Comparison of ENCODE assay signal across 15 cellular contexts in the genomic region with DNA sequence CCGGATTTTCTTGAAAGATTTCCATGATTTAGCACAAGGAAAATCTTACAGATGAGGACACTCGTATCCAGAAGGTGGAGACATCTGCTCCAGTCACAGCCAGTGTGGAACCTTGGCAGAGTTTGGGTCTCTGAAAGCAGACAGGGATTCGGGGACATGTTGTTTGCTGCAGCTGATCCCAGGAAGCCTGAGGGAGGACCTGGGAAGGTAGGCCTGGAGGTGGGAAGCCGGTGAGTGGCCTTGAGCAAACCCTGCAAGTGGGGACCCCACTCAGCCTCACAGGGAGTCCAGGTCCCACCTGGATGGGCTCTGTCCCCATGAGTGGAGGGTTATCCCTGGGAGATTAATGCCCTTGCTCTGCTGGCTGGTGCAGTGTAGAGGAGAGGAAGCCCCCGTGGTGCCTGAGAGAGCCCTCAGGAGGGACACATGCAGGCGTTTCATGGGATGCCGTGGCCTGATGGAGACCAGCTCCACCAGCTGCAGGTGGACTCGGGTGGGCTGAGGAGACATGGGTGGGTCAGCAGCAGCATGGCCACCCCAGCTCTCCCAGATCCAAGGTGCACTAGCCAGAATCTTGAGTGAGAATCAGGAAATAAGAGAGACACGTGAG. TPM values are rescaled to one million over a fixed set of nuclear protein-coding genes. Genes with fewer than 3 reads are reported as not detected.
DNase-seq lines count a peak whose midpoint lies in the region; ATAC-seq and TF ChIP-seq lines count a peak whose summit lies in the region.
"Had no signal": no experiment of that assay in that cellular context is flagged by ENCODE, and none has a peak within 500 bp of the region (broad histone marks: within the 10 kb centered on the region; RNA-seq: fewer than 3 reads in every experiment).

No MANE protein-coding gene starts in this region.

- H3K27me3 ChIP-seq in body of pancreas: no peaks in the 10 kb centered on the region
- H3K27me3 ChIP-seq in foreskin keratinocyte: no peaks in the 10 kb centered on the region

- no peak overlapping the region for H3K4me3 Mint-ChIP-seq in type B pancreatic cell

- peaks cover 15% of the 10 kb centered on the region for H3K4me1 Mint-ChIP-seq in type B pancreatic cell (ENCODE audit: unreplicated experiment)

- no peak for TF ChIP-seq POLR2A in body of pancreas (IDR thresholded peaks at IDR 0.05)

- no peak overlapping the region for H3K4me3 ChIP-seq in body of pancreas

- peaks cover 7 to 9% of the 10 kb centered on the region in 2 donors for H3K36me3 ChIP-seq in body of pancreas (replicated peaks in 1 of 2; ENCODE audit: insufficient read depth in 1 of 2, low read depth in 2 of 2)

- H3K36me3 Mint-ChIP-seq in type B pancreatic cell: no peaks in the 10 kb centered on the region

- H3K9me3 Mint-ChIP-seq in type B pancreatic cell: peaks cover 6% of the 10 kb centered on the region

- intact Hi-C loops in body of pancreas (cut with DNase I): no loop called here

- no peak overlapping the region for H3K27ac Mint-ChIP-seq in type B pancreatic cell

- H3K4me1 ChIP-seq in body of pancreas (no peaks in the 10 kb centered on the region), foreskin keratinocyte (peaks cover 7% of the 10 kb centered on the region)

- no peaks in the 10 kb centered on the region for H3K9me3 ChIP-seq in body of pancreas

- H3K27me3 Mint-ChIP-seq in type B pancreatic cell: peaks cover 4% of the 10 kb centered on the region

- H3K27ac ChIP-seq in body of pancreas: no peak overlapping the region
- H3K27ac ChIP-seq in foreskin keratinocyte: no peak overlapping the region

- WGBS in body of pancreas, 2 donors: 73 to 82% methylated on average over 7 to 9 of the region's 9 CpGs

- DNase-seq in activated effector memory CD4-positive, alpha-beta T cell treated with anti-CD3 and anti-CD28 coated beads, Interleukin-2, amount 50 U/mL, for 16 hours: peak; percentile 38
- no peak for DNase-seq in activated effector memory CD4-positive, alpha-beta T cell treated with Interleukin-2 at 50 U/mL for 16 hours
- DNase-seq in body of pancreas (peak in 3 of 4 donors; percentile 2 to 8 (median 6)), mesenteric fat pad (ENCODE audit: low spot score) (peak; percentile 64), type B pancreatic cell (ENCODE audit: extremely low spot score, unreplicated experiment) (peak; percentile 58), HPDE6-E6E7 (ENCODE audit: extremely low spot score) (no peak), foreskin keratinocyte (no peak)
- DNase-seq: C1 segment of cervical spinal cord, EL, NCI-H2029, NCI-H2171 treated with DMSO at 0.1 percent for 48 hours, NCI-H510A had no signal

- no peak for ATAC-seq in body of pancreas
- no peak for ATAC-seq in GM19328 (IDR thresholded peaks at IDR 0.05; ENCODE audit: unreplicated experiment)
- no peak for ATAC-seq in foreskin keratinocyte
- ATAC-seq: Panc1 had no signal

- TF ChIP-seq CTCF in body of pancreas (IDR thresholded peaks at IDR 0.05): no peak
- TF ChIP-seq CTCF in type B pancreatic cell (conservative IDR thresholded peaks at IDR 0.05): no peak
- no peak for TF ChIP-seq CTCF in foreskin keratinocyte (conservative IDR thresholded peaks at IDR 0.05)

RNA-seq across cellular contexts. Expression of gene MRPS2, which starts 7.8 kb away (rescaled TPM):
- total RNA-seq in body of pancreas (10 to 100 TPM; 15.8 to 35.0 TPM), mesenteric fat pad (25.9 TPM), type B pancreatic cell (ENCODE audit: low replicate concordance) (50.0 and 55.2 TPM in 2 replicates), foreskin keratinocyte (65.8 and 70.9 TPM in 2 replicates)
- polyA plus RNA-seq in foreskin keratinocyte: 106 TPM in 2 replicates

RNA-seq across cellular contexts. Expression of gene LCN1, which starts 12.9 kb away (rescaled TPM):
- total RNA-seq in body of pancreas (not detected), mesenteric fat pad (2.3 TPM), type B pancreatic cell (ENCODE audit: low replicate concordance) (not detected in 2 replicates), foreskin keratinocyte (not detected in 2 replicates)
- polyA plus RNA-seq in foreskin keratinocyte: not detected in 2 replicates
- total RNA-seq: LHCN-M2 had no signal

RNA-seq across cellular contexts. Expression of gene PPP1R26, which starts 28.7 kb away (rescaled TPM):
- total RNA-seq in body of pancreas (10 to 100 TPM; 17.8 to 17.9 TPM), mesenteric fat pad (10.6 TPM), type B pancreatic cell (ENCODE audit: low replicate concordance) (22.7 and 24.2 TPM in 2 replicates), foreskin keratinocyte (14.3 and 15.1 TPM in 2 replicates)
- 7.2 and 7.6 TPM in 2 replicates for polyA plus RNA-seq in foreskin keratinocyte

RNA-seq across cellular contexts. Expression of gene OBP2A, which starts 37.6 kb away (rescaled TPM):
- total RNA-seq in body of pancreas (not detected), mesenteric fat pad (not detected), type B pancreatic cell (ENCODE audit: low replicate concordance) (not detected in 2 replicates), foreskin keratinocyte (not detected in 2 replicates)
- not detected in 2 replicates for polyA plus RNA-seq in foreskin keratinocyte
- total RNA-seq: LHCN-M2 had no signal

RNA-seq across cellular contexts. Expression of gene PAEP, which starts 53.2 kb away (rescaled TPM):
- total RNA-seq in body of pancreas: not detected
- total RNA-seq in mesenteric fat pad: not detected
- total RNA-seq in type B pancreatic cell (ENCODE audit: low replicate concordance): not detected in 2 replicates
- total RNA-seq in foreskin keratinocyte: not detected in 2 replicates
- polyA plus RNA-seq in foreskin keratinocyte: not detected in 2 replicates
- total RNA-seq: LHCN-M2 had no signal

Comparison
In these comparisons a context has a peak if more than half of its experiments do, and no peak if none do; other contexts are left out.
1. DNase-seq: peak in activated effector memory CD4-positive, alpha-beta T cell treated with anti-CD3 and anti-CD28 coated beads, Interleukin-2, amount 50 U/mL, for 16 hours (single experiment), body of pancreas (3 of 4), mesenteric fat pad (single experiment) and type B pancreatic cell (single experiment); none in activated effector memory CD4-positive, alpha-beta T cell treated with Interleukin-2 at 50 U/mL for 16 hours (single experiment), HPDE6-E6E7 (single experiment) and foreskin keratinocyte (0 of 2).